1 cellular context compared by ENCODE assay signal in genomic region chr7:44400033-44400511, GRCh38.
TF ChIP-seq lines count a peak whose summit lies in the region.

No MANE protein-coding gene starts in this region.

TF ChIP-seq in WTC11, 78 proteins besides CTCF, POLR2A, EP300 and RAD21:
- no peak for TF ChIP-seq MXD4 (CRISPR knock-in tag; IDR thresholded peaks at IDR 0.05; ENCODE audit: borderline replicate concordance)
- TF ChIP-seq E2F5 (CRISPR knock-in tag; IDR thresholded peaks at IDR 0.05) = no peak
- no peak for TF ChIP-seq ZNF281 (CRISPR knock-in tag; IDR thresholded peaks at IDR 0.05)
